8 cellular contexts compared by ENCODE assay signal in genomic region chr2:165953306-165953654, GRCh38. TPM values are rescaled to one million over a fixed set of nuclear protein-coding genes. Genes with fewer than 3 reads are reported as not detected.
DNase-seq lines count a peak whose midpoint lies in the region; ATAC-seq, FAIRE-seq and TF ChIP-seq lines count a peak whose summit lies in the region.

No MANE protein-coding gene starts in this region.

- H3K4me3 Mint-ChIP-seq in GM23338, result no peak overlapping the region

- peak overlapping the region; percentile 96 for H3K4me2 ChIP-seq in GM23338

- peaks cover 21% of the 10 kb centered on the region for H3K4me1 ChIP-seq in GM23338 (ENCODE audit: insufficient read depth)
- peaks cover 3 to 17% of the 10 kb centered on the region in 2 donors for H3K4me1 ChIP-seq in lung (ENCODE audit: control insufficient read depth in 2 of 2, insufficient read depth in 2 of 2, low read length in 2 of 2)

- H4K20me1 ChIP-seq in GM23338 (replicated peaks; ENCODE audit: insufficient read depth), result no peaks in the 10 kb centered on the region

- no peaks in the 10 kb centered on the region for H3K36me3 ChIP-seq in GM23338 (ENCODE audit: insufficient read depth)
- no peaks in the 10 kb centered on the region for H3K36me3 ChIP-seq in lung (ENCODE audit: control insufficient read depth in 2 of 2, insufficient read depth in 2 of 2, low read length in 2 of 2)

- no peak overlapping the region for H3K27ac Mint-ChIP-seq in GM23338

- no peaks in the 10 kb centered on the region for H3K9me3 ChIP-seq in lung (ENCODE audit: control insufficient read depth in 2 of 2, insufficient read depth in 1 of 2, low read length in 1 of 2)

- H2AFZ ChIP-seq in GM23338, result peak overlapping the region; percentile 30; the same call in 1 of the 2 replicates

- no peaks in the 10 kb centered on the region for H3F3A ChIP-seq in GM23338 (replicated peaks; ENCODE audit: low read depth)

- 0% methylated on average over 24 of the region's 24 CpGs for WGBS in lung, 2 donors

- H3K27ac ChIP-seq in GM23338 (ENCODE audit: low read depth), result peak overlapping the region; percentile 81
- peak overlapping the region; percentile 89 to 90 for H3K27ac ChIP-seq in lung (ENCODE audit: low read depth in 1 of 2, low read length in 1 of 2)

- H3K36me3 Mint-ChIP-seq in GM23338 (ENCODE audit: low read depth), result no peaks in the 10 kb centered on the region; the same call in 2 of the 3 replicates

- H3K27me3 Mint-ChIP-seq in GM23338 (ENCODE audit: insufficient read depth, low read depth, poor library complexity), result no peaks in the 10 kb centered on the region

- ATAC-seq in GM23338 (peak; percentile 78), lung (ENCODE audit: insufficient read depth, low FRiP score) (peak; percentile 55)

- TF ChIP-seq CTCF in GM23338 (conservative IDR thresholded peaks at IDR 0.05; ENCODE audit: low read depth in 2 of 2), result no peak
- TF ChIP-seq CTCF in LNCaP clone FGC (IDR thresholded peaks at IDR 0.05; ENCODE audit: control insufficient read depth, extremely low read depth, insufficient read depth), result no peak
- no peak for TF ChIP-seq CTCF in lung (IDR thresholded peaks at IDR 0.05; ENCODE audit: control extremely low read depth, extremely low read depth)

- CTCF ChIA-PET in HEK293T (lab: Yijun Ruan, JAX), result interaction anchor here (0.6 to 0.9 kb wide), 2 partner anchors 116 to 175 kb away, joined by 3 read pairs; no protein-coding TSS in a partner anchor

- H3K4me1 Mint-ChIP-seq in GM23338, result peaks cover 6% of the 10 kb centered on the region

- H3K27me3 ChIP-seq in GM23338 (ENCODE audit: insufficient read depth) (no peaks in the 10 kb centered on the region), lung (ENCODE audit: control insufficient read depth, insufficient read depth) (no peaks in the 10 kb centered on the region)

- H3K9me3 Mint-ChIP-seq in GM23338, result peaks cover 7% of the 10 kb centered on the region

- peak overlapping the region; percentile 80 for H3K4me3 ChIP-seq in GM23338
- H3K4me3 ChIP-seq in LNCaP clone FGC (ENCODE audit: low read depth, low read length), result peak overlapping the region; percentile 83
- H3K4me3 ChIP-seq in lung, result peak overlapping the region; percentile 90

- POLR2A ChIA-PET in HEK293T (lab: Yijun Ruan, JAX), result interaction anchor here (0.7 to 1.2 kb wide), 3 partner anchors 10 to 484 kb away, joined by 3 to 4 read pairs (median 3); partner anchors contain the start of gene CSRNP3

- no peak for FAIRE-seq in frontal cortex (lab: Jason Lieb, UNC)

- H3K9me2 ChIP-seq in GM23338 (ENCODE audit: insufficient read depth), result no peaks in the 10 kb centered on the region

- DNase-seq in GM04503 (ENCODE audit: low read depth) (peak; percentile 13), GM23338 (ENCODE audit: low spot score) (no peak), LNCaP clone FGC (ENCODE audit: low read depth) (peak; percentile 28), brain pericyte (ENCODE audit: low read depth, low spot score) (peak; percentile 2), lung (ENCODE audit: low spot score) (no peak), AG20443 (ENCODE audit: low spot score) (no peak), frontal cortex (ENCODE audit: low spot score in 2 of 2) (no peak), HEK293T (ENCODE audit: extremely low spot score) (no peak)

- H3K79me2 ChIP-seq in GM23338 (replicated peaks; ENCODE audit: insufficient read depth), result peaks cover 42% of the 10 kb centered on the region

TF ChIP-seq in GM23338, 12 proteins besides CTCF, POLR2A, EP300 and RAD21 (continues in another document):
- no peak for TF ChIP-seq EZH2phosphoT487 (IDR thresholded peaks at IDR 0.05; ENCODE audit: unreplicated experiment)
- TF ChIP-seq NANOG (IDR thresholded peaks at IDR 0.05; ENCODE audit: borderline replicate concordance), result no peak
- TF ChIP-seq ZNF331 (CRISPR knock-in tag; IDR thresholded peaks at IDR 0.05; ENCODE audit: low read depth), result no peak

TF ChIP-seq in HEK293T, 16 proteins besides CTCF, POLR2A, EP300 and RAD21:
- TF ChIP-seq NFRKB (IDR thresholded peaks at IDR 0.05) (no peak), PKNOX1 (IDR thresholded peaks at IDR 0.05) (no peak), SP1 (IDR thresholded peaks at IDR 0.05) (no peak), ARNT (IDR thresholded peaks at IDR 0.05) (no peak), HDGF (IDR thresholded peaks at IDR 0.05; ENCODE audit: borderline replicate concordance) (no peak), FOXK2 (IDR thresholded peaks at IDR 0.05) (no peak), ELF4 (IDR thresholded peaks at IDR 0.05) (no peak), BHLHE40 (IDR thresholded peaks at IDR 0.05; ENCODE audit: borderline replicate concordance) (no peak), FOXA1 (IDR thresholded peaks at IDR 0.05) (no peak), L3MBTL2 (conservative IDR thresholded peaks at IDR 0.05) (no peak), TARDBP (IDR thresholded peaks at IDR 0.05) (no peak), SUZ12 (IDR thresholded peaks at IDR 0.05) (no peak), ZNF384 (IDR thresholded peaks at IDR 0.05) (no peak), CTBP1 (IDR thresholded peaks at IDR 0.05; ENCODE audit: borderline replicate concordance) (no peak), LEF1 (IDR thresholded peaks at IDR 0.05; ENCODE audit: borderline replicate concordance) (no peak), FOXM1 (IDR thresholded peaks at IDR 0.05; ENCODE audit: borderline replicate concordance) (no peak)

RNA-seq across cellular contexts. Expression of gene TTC21B, which starts 0.3 kb away (rescaled TPM):
- total RNA-seq in GM23338 (2014; rRNA removed; shearing (Covaris generic)), result 32.8 and 39.5 TPM in 2 replicates
- polyA plus RNA-seq in GM23338 (2016; fragmentation: Nextera tagmentation; extraction: Ambion mirVana), result 8.4 and 10.1 TPM in 2 replicates
- 100 to 1,000 TPM in 1 of 2 donors, 10 to 100 TPM in 1; 22.4 to 146 TPM for total RNA-seq in lung
- polyA plus RNA-seq in lung, result 1 to 10 TPM; 5.0 to 7.7 TPM
- total RNA-seq in frontal cortex, result 91.3 TPM

Comparison
In these comparisons a context has a peak if more than half of its experiments do, and no peak if none do; other contexts are left out.
1. DNase-seq: peak in GM04503 (single experiment), LNCaP clone FGC (single experiment) and brain pericyte (single experiment); none in GM23338 (single experiment), lung (single experiment), AG20443 (single experiment), frontal cortex (0 of 2) and HEK293T (single experiment).
2. Peak in every context shown above with its lines, with median percentiles within 50 percentile points of each other: H3K4me3 ChIP-seq.